ENCODE assay signal across 8 cellular contexts in the genomic region with DNA sequence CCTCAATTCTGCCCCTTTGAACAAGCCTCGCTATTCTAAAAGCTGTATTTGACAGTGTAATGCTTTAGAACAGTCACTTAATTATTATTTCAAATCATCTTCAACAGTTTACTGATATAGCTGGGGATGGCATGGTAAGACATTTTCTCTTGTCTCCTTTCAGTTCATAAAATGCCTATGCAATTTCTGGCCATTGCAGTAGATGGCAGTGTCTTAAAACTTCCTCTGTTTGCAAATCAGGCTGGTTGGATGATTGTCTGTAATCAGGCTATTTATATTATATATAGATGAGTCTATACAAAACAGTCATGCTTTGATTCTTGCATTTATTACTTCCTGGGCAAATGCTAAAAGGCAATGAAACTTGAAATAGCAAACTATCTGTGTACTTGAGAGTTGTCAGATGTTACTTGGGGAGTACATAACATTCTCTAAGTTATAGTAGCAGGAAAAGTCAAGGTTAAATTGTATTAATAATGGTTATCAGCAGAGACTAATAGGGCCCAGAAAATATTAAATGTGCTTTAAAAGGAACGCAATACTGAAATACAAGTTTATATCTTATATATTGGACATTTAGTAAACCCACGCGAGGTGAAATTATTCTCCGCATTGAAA. TPM values are rescaled to one million over a fixed set of nuclear protein-coding genes. Genes with fewer than 3 reads are reported as not detected.
DNase-seq lines count a peak whose midpoint lies in the region; ATAC-seq and TF ChIP-seq lines count a peak whose summit lies in the region.

No MANE protein-coding gene starts in this region.

- no peak overlapping the region for H3K9ac ChIP-seq in endodermal cell (ENCODE audit: extremely low read depth, low read length, poor library complexity, severe bottlenecking)

- ATAC-seq in HG02642 (IDR thresholded peaks at IDR 0.05; ENCODE audit: poor library complexity, unreplicated experiment) (peak; percentile 50), HG02970 (IDR thresholded peaks at IDR 0.05; ENCODE audit: low FRiP score, unreplicated experiment) (no peak), GM19395 (IDR thresholded peaks at IDR 0.05; ENCODE audit: unreplicated experiment) (no peak)

- H3K36me3 Mint-ChIP-seq in endodermal cell (ENCODE audit: low read depth): no peaks in the 10 kb centered on the region
- H3K36me3 Mint-ChIP-seq in progenitor cell of endocrine pancreas (ENCODE audit: insufficient read depth): no peaks in the 10 kb centered on the region

- H3K4me1 ChIP-seq in endodermal cell (ENCODE audit: control insufficient read depth, insufficient read depth, low read length): no peaks in the 10 kb centered on the region

- peak; percentile 87 for DNase-seq in DMS53 (lab: John Stamatoyannopoulos, UW)
- DNase-seq in NCI-H82 treated with DMSO at 0.1 percent for 48 hours (lab: John Stamatoyannopoulos, UW; ENCODE audit: unreplicated experiment): peak; percentile 27
- no peak for DNase-seq in endodermal cell
- no peak for DNase-seq in progenitor cell of endocrine pancreas (ENCODE audit: low spot score, unreplicated experiment)
- no peak for DNase-seq in lower leg skin (ENCODE audit: low spot score in 2 of 2)

- TF ChIP-seq POLR2A in lower leg skin (IDR thresholded peaks at IDR 0.05): no peak

- H3K36me3 ChIP-seq in endodermal cell (ENCODE audit: control insufficient read depth, insufficient read depth, low read length): no peaks in the 10 kb centered on the region

- 0 to 92% methylated on average over 1 to 5 of the region's 5 CpGs for WGBS in endodermal cell (ENCODE audit: insufficient coverage in 1 of 2, insufficient read length in 1 of 2), 2 experiments
- WGBS in lower leg skin, 2 donors: 84 to 86% methylated on average over 5 of the region's 5 CpGs

- H3K4me1 Mint-ChIP-seq in endodermal cell: no peaks in the 10 kb centered on the region
- H3K4me1 Mint-ChIP-seq in progenitor cell of endocrine pancreas (ENCODE audit: low read depth): peaks cover 3% of the 10 kb centered on the region

- peak; percentile 75 for TF ChIP-seq CTCF in endodermal cell (conservative IDR thresholded peaks at IDR 0.05)
- peak; percentile 51 for TF ChIP-seq CTCF in progenitor cell of endocrine pancreas (IDR thresholded peaks at IDR 0.05; ENCODE audit: unreplicated experiment)
- no peak for TF ChIP-seq CTCF in lower leg skin (IDR thresholded peaks at IDR 0.05)

- H3K27ac ChIP-seq in endodermal cell (ENCODE audit: low read depth, low read length): no peak overlapping the region

- H3K27ac Mint-ChIP-seq in endodermal cell: no peak overlapping the region
- H3K27ac Mint-ChIP-seq in progenitor cell of endocrine pancreas: no peak overlapping the region

- H3K4me3 ChIP-seq in endodermal cell (ENCODE audit: low read length) (no peak overlapping the region), lower leg skin (ENCODE audit: low read depth, poor library complexity, severe bottlenecking) (no peak overlapping the region)

- peaks cover 29% of the 10 kb centered on the region for H3K9me3 Mint-ChIP-seq in endodermal cell
- peaks cover 10% of the 10 kb centered on the region for H3K9me3 Mint-ChIP-seq in progenitor cell of endocrine pancreas (ENCODE audit: low read depth)

- intact Hi-C loops in lower leg skin (cut with DNase I; ENCODE audit: low total_unique reads): no loop called here

- H3K4me3 Mint-ChIP-seq in endodermal cell: no peak overlapping the region
- no peak overlapping the region for H3K4me3 Mint-ChIP-seq in progenitor cell of endocrine pancreas (ENCODE audit: low read depth)

- H3K27me3 Mint-ChIP-seq in endodermal cell (ENCODE audit: insufficient read depth) (peaks cover 6% of the 10 kb centered on the region), progenitor cell of endocrine pancreas (peaks cover 19% of the 10 kb centered on the region)

- H3K27me3 ChIP-seq in endodermal cell (ENCODE audit: control insufficient read depth, insufficient read depth, low read length, poor library complexity, severe bottlenecking): peaks cover 4% of the 10 kb centered on the region

- H3K9me3 ChIP-seq in endodermal cell (ENCODE audit: control insufficient read depth, low read length): peaks cover 14% of the 10 kb centered on the region

RNA-seq across cellular contexts. Expression of a gene that starts 55.5 kb away (rescaled TPM):
- not detected for total RNA-seq in endodermal cell
- polyA plus RNA-seq in endodermal cell (2013, experiment 1 of 2): 0.11 TPM
- polyA plus RNA-seq in endodermal cell (2013, experiment 2 of 2): 0.25 TPM
- not detected in 2 replicates for total RNA-seq in progenitor cell of endocrine pancreas
- 1 to 10 TPM in 1 of 4 donors, under 1 TPM in 1, not detected in 2; 0.16 to 2.4 TPM for total RNA-seq in lower leg skin

Comparison
In these comparisons a context has a peak if more than half of its experiments do, and no peak if none do; other contexts are left out.
1. DNase-seq: peak in DMS53 (single experiment) and NCI-H82 treated with DMSO at 0.1 percent for 48 hours (single experiment); none in endodermal cell (single experiment), progenitor cell of endocrine pancreas (single experiment) and lower leg skin (0 of 2).
2. CTCF ChIP-seq: peak in endodermal cell (single experiment) and progenitor cell of endocrine pancreas (single experiment); none in lower leg skin (0 of 3).